In the genomic region with DNA sequence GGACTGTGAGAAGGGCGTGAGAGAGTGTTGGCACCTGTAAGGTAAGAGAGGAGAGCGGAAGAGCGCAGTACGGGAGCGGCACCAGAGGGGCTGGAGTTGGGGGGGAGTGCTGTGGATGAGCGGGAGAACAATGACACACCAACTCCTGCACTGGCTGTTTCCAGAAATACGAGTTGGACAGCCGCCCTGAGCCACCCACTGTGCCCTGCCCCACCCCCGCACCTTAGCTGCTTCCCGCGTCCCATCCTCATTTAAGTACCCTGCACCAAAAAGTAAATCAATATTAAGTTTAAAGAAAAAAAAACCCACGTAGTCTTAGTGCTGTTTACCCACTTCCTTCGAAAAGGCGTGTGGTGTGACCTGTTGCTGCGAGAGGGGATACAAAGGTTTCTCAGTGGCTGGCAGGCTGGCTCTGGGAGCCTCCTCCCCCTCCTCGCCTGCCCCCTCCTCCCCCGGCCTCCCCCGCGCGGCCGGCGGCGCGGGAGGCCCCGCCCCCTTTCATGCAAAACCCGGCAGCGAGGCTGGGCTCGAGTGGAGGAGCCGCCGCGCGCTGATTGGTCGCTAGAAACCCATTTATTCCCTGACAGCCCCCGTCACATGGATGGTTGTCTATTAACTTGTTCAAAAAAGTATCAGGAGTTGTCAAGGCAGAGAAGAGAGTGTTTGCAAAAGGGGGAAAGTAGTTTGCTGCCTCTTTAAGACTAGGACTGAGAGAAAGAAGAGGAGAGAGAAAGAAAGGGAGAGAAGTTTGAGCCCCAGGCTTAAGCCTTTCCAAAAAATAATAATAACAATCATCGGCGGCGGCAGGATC, we compare ENCODE assay signal across 8 cellular contexts. TPM values are rescaled to one million over a fixed set of nuclear protein-coding genes. Genes with fewer than 3 reads are reported as not detected.
DNase-seq lines count a peak whose midpoint lies in the region; ATAC-seq and TF ChIP-seq lines count a peak whose summit lies in the region.

A gene (plus strand): TSS at position 601 of the 811 bp plus-strand sequence. CDS start 436 bp downstream, outside the sequence.

- H3K4me3 ChIP-seq in Panc1 (ENCODE audit: low read depth in 2 of 2, low read length in 2 of 2) = peak within 1 kb of the TSS; percentile 41 to 67
- H3K4me3 ChIP-seq in dorsolateral prefrontal cortex = peak within 1 kb of the TSS; percentile 29 to 93 (median 66)
- peak within 1 kb of the TSS in 2 of 3 donors; percentile 5 to 24 for H3K4me3 ChIP-seq in right lobe of liver

- H3K9me3 ChIP-seq in Panc1 (ENCODE audit: control insufficient read depth, insufficient read depth, low read depth, low read length) (no peaks in the 10 kb centered on the region), right lobe of liver (no peaks in the 10 kb centered on the region)

- 2% methylated on average over 23 of the region's 37 CpGs for WGBS in right lobe of liver (ENCODE audit: insufficient coverage, low coverage, low lambda C conversion rate, missing lambda C conversion rate)

- ATAC-seq in Panc1 (peak; percentile 74), right lobe of liver (peak; percentile 80 to 90 (median 85)), GM21723 (IDR thresholded peaks at IDR 0.05; ENCODE audit: unreplicated experiment) (no peak)

- DNase-seq in GM10248 (ENCODE audit: extremely low spot score) (peak; percentile 65), KBM-7 (peak; percentile 42), Panc1 (ENCODE audit: low read depth, low spot score) (no peak), dorsolateral prefrontal cortex (peak; percentile 49 to 91 (median 90)), right lobe of liver (peak; percentile 67 to 78 (median 76)), substantia nigra (lab: John Stamatoyannopoulos, UW) (peak in 48 of 49 donors; percentile 43 to 97 (median 87))
- DNase-seq in activated CD8-positive, alpha-beta memory T cell treated with anti-CD3 and anti-CD28 coated beads, Interleukin-2, amount 50 U/mL, for 4 hours = no peak

- POLR2A ChIA-PET in GM10248 (lab: Yijun Ruan, JAX) (no interaction called here), Panc1 (lab: Charles Lee) (no interaction called here)

- H3K36me3 ChIP-seq in Panc1 (ENCODE audit: control insufficient read depth, insufficient read depth, low read length) (no peaks in the 10 kb centered on the region), right lobe of liver (no peaks in the 10 kb centered on the region)

- CTCF ChIA-PET in GM10248 (lab: Yijun Ruan, JAX) (interaction anchor here (0.8 to 0.9 kb wide), 2 partner anchors 10 kb away, joined by 3 to 4 read pairs; no protein-coding TSS in a partner anchor), Panc1 (lab: Charles Lee) (no interaction called here)

- H3K27ac ChIP-seq in Panc1 (ENCODE audit: low read length) (no peak within 1 kb of the TSS), dorsolateral prefrontal cortex (peak within 1 kb of the TSS; percentile 58 to 100 (median 94)), right lobe of liver (no peak within 1 kb of the TSS), substantia nigra (ENCODE audit: low read depth, low read length, poor library complexity, severe bottlenecking) (peak within 1 kb of the TSS; percentile 91)

- no peak for TF ChIP-seq POLR2A in right lobe of liver (IDR thresholded peaks at IDR 0.05)

- in situ Hi-C loops in KBM-7 (cut with MboI; ENCODE audit: low pct_unique_long_range_greater_than_20kb, low sequenced_read_pairs) (no loop called here), Panc1 (cut with HindIII; ENCODE audit: low pct_unique_long_range_greater_than_20kb, low sequenced_read_pairs) (no loop called here)

- peaks cover 43% of the 10 kb centered on the region for H3K27me3 ChIP-seq in Panc1 (ENCODE audit: control insufficient read depth, insufficient read depth, low read length)
- H3K27me3 ChIP-seq in dorsolateral prefrontal cortex = peaks cover 0 to 99% (median 50%) of the 10 kb centered on the region in 45 donors
- H3K27me3 ChIP-seq in right lobe of liver = peaks cover 31 to 69% of the 10 kb centered on the region in 2 donors

- no peak for TF ChIP-seq CTCF in GM10248 (IDR thresholded peaks at IDR 0.05; ENCODE audit: control extremely low read depth, extremely low read depth, low read depth, missing control alignments)
- no peak for TF ChIP-seq CTCF in Panc1 (IDR thresholded peaks at IDR 0.05)
- peak in 4 of 56 donors; percentile 5 to 18 (median 12) for TF ChIP-seq CTCF in dorsolateral prefrontal cortex (IDR thresholded peaks at IDR 0.05 in 54 of 56, conservative IDR thresholded peaks at IDR 0.05 in 2 of 56; ENCODE audit: low read depth in 1 of 56, partially characterized antibody in 56 of 56)
- TF ChIP-seq CTCF in right lobe of liver (IDR thresholded peaks at IDR 0.05) = no peak

- no TSS peak for BruUV-seq in Panc1 (replicated peaks; lab: Mats Ljungman, UMichigan)

- H3K4me1 ChIP-seq in Panc1 (ENCODE audit: control insufficient read depth, insufficient read depth, low read length) = peaks cover 4% of the 10 kb centered on the region; the same call in 1 of the 2 replicates
- H3K4me1 ChIP-seq in right lobe of liver = peaks cover 0 to 14% (median 3%) of the 10 kb centered on the region in 4 donors

- intact Hi-C loops in Panc1 (cut with micrococcal nuclease; ENCODE audit: unreplicated experiment) (no loop called here), dorsolateral prefrontal cortex (cut with DNase I) (loop anchor here (2.0 to 10.0 kb wide), 5 partner anchors 546 to 971 kb away; no protein-coding TSS in a partner anchor), right lobe of liver (cut with DNase I) (loop anchor here in 1 of 2 donors (10.0 kb wide), 1 partner anchor 973 kb away; no protein-coding TSS in a partner anchor)

RNA-seq across cellular contexts. Expression of the gene that starts here (rescaled TPM):
- total RNA-seq in Panc1 (2021; ENCODE audit: unreplicated experiment) = 0.39 TPM
- 0.17 TPM for polyA plus RNA-seq in Panc1 (2012; ENCODE audit: insufficient read length)
- 100 to 1,000 TPM in 10 of 120 experiments, 10 to 100 TPM in 110; 34.2 to 159 (median 72.8) TPM for total RNA-seq in dorsolateral prefrontal cortex
- total RNA-seq in right lobe of liver = not detected

Comparison
In these comparisons a context has a peak if more than half of its experiments do, and no peak if none do; other contexts are left out.
1. RNA of the gene that starts here (total RNA-seq): 34.2 to 159 TPM in dorsolateral prefrontal cortex; 0.39 TPM in Panc1 (single experiment) and not detected in right lobe of liver; every median in the first group is over 10 times any median in the second.
2. Peak in ATAC-seq and H3K4me3 ChIP-seq in Panc1; RNA of the gene not detected or under 1 TPM.
3. Peak in DNase-seq, ATAC-seq and H3K4me3 ChIP-seq in right lobe of liver; RNA of the gene not detected or under 1 TPM.
4. DNase-seq: peak in GM10248 (single experiment), KBM-7 (single experiment), dorsolateral prefrontal cortex (10 of 10) and substantia nigra (48 of 49); none in Panc1 (single experiment) and activated CD8-positive, alpha-beta memory T cell treated with anti-CD3 and anti-CD28 coated beads, Interleukin-2, amount 50 U/mL, for 4 hours (single experiment).
5. H3K27ac ChIP-seq: peak in dorsolateral prefrontal cortex (59 of 59) and substantia nigra (single experiment); none in Panc1 (single experiment) and right lobe of liver (0 of 3).
6. H3K4me3 ChIP-seq: peak in every context shown above with its lines; median percentile 66 in dorsolateral prefrontal cortex; 54 in Panc1; 14 in right lobe of liver.